ENCODE assay signal across 1 cellular context in the genomic region with DNA sequence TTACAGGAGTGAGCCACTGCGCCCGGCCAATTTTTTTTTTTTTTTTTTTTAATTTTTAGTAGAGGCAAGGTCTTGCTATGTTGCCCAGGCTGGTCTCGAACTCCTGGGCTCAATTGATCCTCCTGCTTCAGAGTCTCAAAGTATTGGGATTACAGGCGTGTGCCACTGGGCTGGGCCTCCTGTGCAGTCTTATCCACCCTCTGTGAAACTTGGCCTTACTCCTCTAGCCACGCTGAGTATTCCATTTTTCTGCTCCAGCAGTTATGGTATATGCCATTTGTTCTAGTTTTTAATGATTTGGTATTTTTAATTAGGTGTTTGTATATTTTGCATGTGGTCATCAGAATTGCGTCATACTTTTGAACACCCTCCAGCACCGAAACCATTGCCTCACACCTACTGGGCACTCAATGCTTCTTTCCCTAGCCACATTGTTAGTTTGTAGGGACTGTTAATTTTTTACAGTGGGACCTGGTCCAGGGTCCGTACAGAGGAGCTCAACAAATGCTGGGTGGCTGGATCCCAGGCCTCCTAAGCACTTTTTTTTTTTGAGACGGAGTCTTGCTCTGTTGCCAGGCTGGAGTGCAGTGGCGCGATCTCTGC.
TF ChIP-seq lines count a peak whose summit lies in the region.

No MANE protein-coding gene starts in this region.

TF ChIP-seq in HepG2, 621 proteins besides CTCF, POLR2A, EP300 and RAD21:
- TF ChIP-seq ATF7 (IDR thresholded peaks at IDR 0.05) = peak; percentile 64; the same call in 1 of the 2 replicates
- TF ChIP-seq ATF7 (CRISPR knock-in tag; IDR thresholded peaks at IDR 0.05) = no peak
- 0 out of 2 replicates have a peak, but pooled peaks have one; percentile 14 for TF ChIP-seq ZNF770 (CRISPR knock-in tag; IDR thresholded peaks at IDR 0.05)
- peak; percentile 50; the same call in 1 of the 2 replicates for TF ChIP-seq RFXAP (CRISPR knock-in tag; IDR thresholded peaks at IDR 0.05; ENCODE audit: borderline replicate concordance)
- no peak for TF ChIP-seq ZNF580 (CRISPR knock-in tag; IDR thresholded peaks at IDR 0.05; ENCODE audit: borderline replicate concordance, low read depth)
- TF ChIP-seq MLX (CRISPR knock-in tag; IDR thresholded peaks at IDR 0.05) = no peak
- TF ChIP-seq CEBPB (IDR thresholded peaks at IDR 0.05; ENCODE audit: borderline replicate concordance, low read depth, low read length) = peak; percentile 89
- peak; percentile 67 for TF ChIP-seq CEBPG (CRISPR knock-in tag; IDR thresholded peaks at IDR 0.05)
